In genomic region chr11:28951191-28951590, GRCh38 we compare ENCODE assay signal across 23 cellular contexts.
A peak's percentile ranks its signal among the peaks of the same experiment; 100 is the strongest.
DNase-seq lines count a peak whose midpoint lies in the region; ATAC-seq and TF ChIP-seq lines count a peak whose summit lies in the region.
"Had no signal": no experiment of that assay in that cellular context is flagged by ENCODE, and none has a peak within 500 bp of the region (broad histone marks: within the 10 kb centered on the region; RNA-seq: fewer than 3 reads in every experiment).

No MANE protein-coding gene starts in this region.

- no peaks in the 10 kb centered on the region for H3K36me3 ChIP-seq in right atrium auricular region
- H3K36me3 ChIP-seq: BE2C, BLaER1 had no signal

- ATAC-seq in HG03045 (IDR thresholded peaks at IDR 0.05; ENCODE audit: unreplicated experiment), result no peak

- H3K27ac ChIP-seq in right atrium auricular region, result no peak overlapping the region
- H3K27ac ChIP-seq: BLaER1 had no signal

- no peaks in the 10 kb centered on the region for H3K9me3 ChIP-seq in right atrium auricular region
- H3K9me3 ChIP-seq: BE2C, BLaER1 had no signal

- no peak overlapping the region for H3K27ac Mint-ChIP-seq in progenitor cell of endocrine pancreas
- H3K27ac Mint-ChIP-seq: CD14-positive monocyte; CD4-positive, alpha-beta memory T cell; CD4-positive, CD25-positive, alpha-beta regulatory T cell; CD8-positive, alpha-beta memory T cell had no signal

- H3K9me3 Mint-ChIP-seq in progenitor cell of endocrine pancreas (ENCODE audit: low read depth), result peaks cover 6% of the 10 kb centered on the region

- no peaks in the 10 kb centered on the region for H3K36me3 Mint-ChIP-seq in progenitor cell of endocrine pancreas (ENCODE audit: insufficient read depth)
- H3K36me3 Mint-ChIP-seq: CD14-positive monocyte; CD4-positive, alpha-beta memory T cell; CD4-positive, CD25-positive, alpha-beta regulatory T cell; CD8-positive, alpha-beta memory T cell had no signal

- H3K4me3 Mint-ChIP-seq in progenitor cell of endocrine pancreas (ENCODE audit: low read depth), result no peak overlapping the region
- H3K4me3 Mint-ChIP-seq: CD14-positive monocyte; CD4-positive, alpha-beta memory T cell; CD4-positive, CD25-positive, alpha-beta regulatory T cell; CD8-positive, alpha-beta memory T cell had no signal

- DNase-seq in M059J (ENCODE audit: low read depth) (peak; percentile 63), dermis blood vessel endothelial cell (peak; percentile 33), lung microvascular endothelial cell (ENCODE audit: low read depth in 2 of 2) (peak; percentile 30 to 59), right atrium auricular region (ENCODE audit: low spot score) (no peak), NCI-H1417 (lab: John Stamatoyannopoulos, UW) (no peak), progenitor cell of endocrine pancreas (ENCODE audit: low spot score, unreplicated experiment) (no peak)
- DNase-seq: 8988T; ACHN; BE2C; C1 segment of cervical spinal cord; CD4-positive, alpha-beta memory T cell; CD4-positive, CD25-positive, alpha-beta regulatory T cell; CD8-positive, alpha-beta memory T cell; COR-L47; DMS 273 treated with DMSO at 0.1 percent for 48 hours; DMS153; DMS53; DMS79; DND-41; GF-D8 had no signal

- no peaks in the 10 kb centered on the region for H3K27me3 Mint-ChIP-seq in progenitor cell of endocrine pancreas
- H3K27me3 Mint-ChIP-seq: CD4-positive, alpha-beta memory T cell; CD4-positive, CD25-positive, alpha-beta regulatory T cell; CD8-positive, alpha-beta memory T cell had no signal

- H3K27me3 ChIP-seq in right atrium auricular region, result no peaks in the 10 kb centered on the region
- H3K27me3 ChIP-seq: BE2C, BLaER1 had no signal

- no peak overlapping the region for H3K4me3 ChIP-seq in right atrium auricular region
- H3K4me3 ChIP-seq: BLaER1 had no signal

- H3K4me1 Mint-ChIP-seq in progenitor cell of endocrine pancreas (ENCODE audit: low read depth), result no peaks in the 10 kb centered on the region
- H3K4me1 Mint-ChIP-seq: CD14-positive monocyte; CD4-positive, alpha-beta memory T cell; CD4-positive, CD25-positive, alpha-beta regulatory T cell; CD8-positive, alpha-beta memory T cell had no signal

- H3K4me1 ChIP-seq in right atrium auricular region, result no peaks in the 10 kb centered on the region
- H3K4me1 ChIP-seq: BE2C, BLaER1 had no signal

- TF ChIP-seq CTCF in right atrium auricular region (IDR thresholded peaks at IDR 0.05) (no peak), progenitor cell of endocrine pancreas (IDR thresholded peaks at IDR 0.05; ENCODE audit: unreplicated experiment) (no peak)

Comparison
In these comparisons a context has a peak if more than half of its experiments do, and no peak if none do; other contexts are left out.
1. DNase-seq: peak in M059J (single experiment), dermis blood vessel endothelial cell (single experiment) and lung microvascular endothelial cell (2 of 2); none in right atrium auricular region (single experiment), NCI-H1417 (0 of 3) and progenitor cell of endocrine pancreas (single experiment).